10 cellular contexts compared by ENCODE assay signal in genomic region chr2:9769171-9770005, GRCh38.
DNase-seq lines count a peak whose midpoint lies in the region; ATAC-seq and TF ChIP-seq lines count a peak whose summit lies in the region.
"Had no signal": no experiment of that assay in that cellular context is flagged by ENCODE, and none has a peak within 500 bp of the region (broad histone marks: within the 10 kb centered on the region; RNA-seq: fewer than 3 reads in every experiment).

No MANE protein-coding gene starts in this region.

- no peak overlapping the region for H3K4me3 Mint-ChIP-seq in Calu3 (ENCODE audit: low read depth, unreplicated experiment)
- H3K4me3 Mint-ChIP-seq: stimulated activated naive CD8-positive, alpha-beta T cell treated with anti-CD3 and anti-CD28 coated beads, Interleukin-15, Interleukin-2, amounts not matched to agents 100 ng/mL and 50 ng/mL, for 24 hours had no signal

- CTCF ChIA-PET in Calu3 (lab: Charles Lee), result interaction anchor here (0.6 to 1.4 kb wide), 10 partner anchors 24 to 330 kb away, joined by 3 to 10 read pairs (median 4); partner anchors contain the start of gene YWHAQ
- CTCF ChIA-PET in HCT116 (lab: Charles Lee), result interaction anchor here (0.6 to 4.3 kb wide), 15 partner anchors 8 to 666 kb away, joined by 3 to 26 read pairs (median 4); partner anchors contain the start of genes ADAM17 and KLF11

- H3K9me2 ChIP-seq in HCT116 (ENCODE audit: insufficient read depth), result no peaks in the 10 kb centered on the region

- H4K20me1 ChIP-seq in HCT116 (ENCODE audit: insufficient read depth), result no peaks in the 10 kb centered on the region

- H3K4me3 ChIP-seq in HCT116 (replicated peaks in 1 of 2; ENCODE audit: low read depth in 1 of 2, low read length in 2 of 2) (no peak overlapping the region), heart right ventricle (no peak overlapping the region)

- TF ChIP-seq POLR2A in HCT116 (IDR thresholded peaks at IDR 0.05; ENCODE audit: borderline replicate concordance, extremely low read depth, insufficient read depth, insufficient read length), result no peak

- no peaks in the 10 kb centered on the region for H3K9me3 Mint-ChIP-seq in Calu3 (ENCODE audit: low read depth, unreplicated experiment)
- H3K9me3 Mint-ChIP-seq: stimulated activated naive CD8-positive, alpha-beta T cell treated with anti-CD3 and anti-CD28 coated beads, Interleukin-15, Interleukin-2, amounts not matched to agents 100 ng/mL and 50 ng/mL, for 24 hours had no signal

- RAD21 ChIA-PET in HCT116 (lab: Charles Lee; ENCODE audit: low non-redundant PET in 1 of 2, low total read pairs in 2 of 2, uncharacterized antibody in 2 of 2, unreplicated experiment in 2 of 2), result interaction anchor here (0.6 to 0.7 kb wide), 2 partner anchors 57 to 88 kb away, joined by 3 to 5 read pairs; no protein-coding TSS in a partner anchor

- POLR2A ChIA-PET in HCT116 (lab: Charles Lee), result interaction anchor here (0.7 to 1.3 kb wide), 2 partner anchors 138 to 294 kb away, joined by 5 to 6 read pairs; partner anchors contain the start of gene YWHAQ

- ATAC-seq in HCT116 (peak; percentile 37), GM21381 (IDR thresholded peaks at IDR 0.05; ENCODE audit: unreplicated experiment) (no peak), heart right ventricle (no peak), HG03025 (IDR thresholded peaks at IDR 0.05; ENCODE audit: low FRiP score, unreplicated experiment) (no peak)

- BruUV-seq in Calu3 (replicated peaks; lab: Mats Ljungman, UMichigan) (no TSS peak), HCT116 (replicated peaks; lab: Mats Ljungman, UMichigan) (no TSS peak)

- H3K27ac ChIP-seq in HCT116 (ENCODE audit: low read depth, low read length), result no peak overlapping the region
- H3K27ac ChIP-seq in layer of hippocampus (ENCODE audit: low read depth, low read length), result peak overlapping the region; percentile 18
- H3K27ac ChIP-seq in heart right ventricle, result peak overlapping the region in 3 of 10 donors; percentile 6 to 84 (median 82)
- H3K27ac ChIP-seq: neutrophil had no signal

- H3K9ac ChIP-seq in HCT116 (ENCODE audit: low read length), result no peak overlapping the region

- peaks cover 7% of the 10 kb centered on the region for H3K36me3 Mint-ChIP-seq in Calu3 (ENCODE audit: insufficient read depth, unreplicated experiment)

- no peaks in the 10 kb centered on the region for H3K79me2 ChIP-seq in HCT116 (ENCODE audit: insufficient read depth, low read length)

- H3K36me3 ChIP-seq in HCT116 (ENCODE audit: control insufficient read depth in 1 of 2, insufficient read depth in 2 of 2, low read length in 2 of 2) (no peaks in the 10 kb centered on the region), heart right ventricle (no peaks in the 10 kb centered on the region)
- H3K36me3 ChIP-seq: neutrophil had no signal

- H3K4me2 ChIP-seq in HCT116 (ENCODE audit: low read length), result peak overlapping the region; percentile 66

- TF ChIP-seq CTCF in Calu3 (IDR thresholded peaks at IDR 0.05; ENCODE audit: unreplicated experiment) (no peak), HCT116 (IDR thresholded peaks at IDR 0.05 in 2 of 3, conservative IDR thresholded peaks at IDR 0.05 in 1 of 3; ENCODE audit: borderline replicate concordance in 1 of 3, insufficient read depth in 1 of 3, low read depth in 2 of 3, low read length in 2 of 3) (no peak), heart right ventricle (IDR thresholded peaks at IDR 0.05) (no peak)

- peaks cover 17 to 29% of the 10 kb centered on the region in 2 experiments; a peak in 3 of 4 replicates for H3K4me1 ChIP-seq in HCT116 (ENCODE audit: control insufficient read depth in 1 of 2, insufficient read depth in 2 of 2, low read length in 2 of 2)
- peaks cover 15 to 78% (median 38%) of the 10 kb centered on the region in 9 donors for H3K4me1 ChIP-seq in heart right ventricle

- peaks cover 15% of the 10 kb centered on the region for H3K27me3 Mint-ChIP-seq in Calu3 (ENCODE audit: unreplicated experiment)

- no peak for TF ChIP-seq RAD21 in HCT116 (IDR thresholded peaks at IDR 0.05; ENCODE audit: low read depth)

- no peak overlapping the region for H2AFZ ChIP-seq in HCT116 (ENCODE audit: low read depth, low read length, poor library complexity, severe bottlenecking)

- H3K9me3 ChIP-seq in HCT116 (ENCODE audit: control insufficient read depth in 1 of 2, insufficient read depth in 1 of 2, low read depth in 1 of 2, low read length in 2 of 2) (no peaks in the 10 kb centered on the region), heart right ventricle (no peaks in the 10 kb centered on the region)
- H3K9me3 ChIP-seq: neutrophil had no signal

- DNase-seq in Calu3 (peak; percentile 39), HCT116 (ENCODE audit: low read depth, low spot score) (no peak), SW480 (ENCODE audit: low spot score) (peak; percentile 91), T-helper 9 cell (no peak), heart right ventricle (no peak)

- 82 to 86% methylated on average over 19 of the region's 19 CpGs for WGBS in heart right ventricle, 2 donors

- peaks cover 26% of the 10 kb centered on the region for H3K4me1 Mint-ChIP-seq in Calu3 (ENCODE audit: low read depth, unreplicated experiment)

- intact Hi-C loops in Calu3 (cut with micrococcal nuclease; ENCODE audit: unreplicated experiment), result loop anchor here (1.0 kb wide), 1 partner anchor 279 kb away; no protein-coding TSS in a partner anchor
- intact Hi-C loops in HCT116 (cut with micrococcal nuclease), result loop anchor here (10.0 kb wide), 1 partner anchor 665 kb away; no protein-coding TSS in a partner anchor
- intact Hi-C loops in heart right ventricle (cut with DNase I), result loop anchor here in 5 of 10 donors (5.0 to 10.0 kb wide), 4 partner anchors 132 to 295 kb away; partner anchors contain the start of genes ADAM17 (in 3 of the 5), IAH1 (in 1 of the 5) and YWHAQ (in 1 of the 5)

- H3K27me3 ChIP-seq in HCT116 (ENCODE audit: insufficient read depth, low read length) (no peaks in the 10 kb centered on the region), layer of hippocampus (ENCODE audit: control insufficient read depth, insufficient read depth, low read length) (no peaks in the 10 kb centered on the region), heart right ventricle (no peaks in the 10 kb centered on the region)
- H3K27me3 ChIP-seq: neutrophil had no signal

- H3K27ac Mint-ChIP-seq in Calu3 (ENCODE audit: unreplicated experiment), result no peak overlapping the region
- H3K27ac Mint-ChIP-seq: stimulated activated naive CD8-positive, alpha-beta T cell treated with anti-CD3 and anti-CD28 coated beads, Interleukin-15, Interleukin-2, amounts not matched to agents 100 ng/mL and 50 ng/mL, for 24 hours had no signal

TF ChIP-seq in HCT116, 20 proteins besides CTCF, POLR2A, EP300 and RAD21:
- TF ChIP-seq TCF7L2 (IDR thresholded peaks at IDR 0.05; ENCODE audit: borderline replicate concordance, extremely low read depth, insufficient read depth, insufficient read length) (no peak), SIN3A (IDR thresholded peaks at IDR 0.05; ENCODE audit: low read depth) (no peak), ZFX (IDR thresholded peaks at IDR 0.05) (no peak), EZH2phosphoT487 (IDR thresholded peaks at IDR 0.05; ENCODE audit: borderline replicate concordance) (no peak), ATF3 (IDR thresholded peaks at IDR 0.05) (no peak), EGR1 (IDR thresholded peaks at IDR 0.05; ENCODE audit: low read depth) (peak; percentile 94)

Comparison
In these comparisons a context has a peak if more than half of its experiments do, and no peak if none do; other contexts are left out.
1. DNase-seq: peak in Calu3 (single experiment) and SW480 (single experiment); none in HCT116 (single experiment), T-helper 9 cell (single experiment) and heart right ventricle (0 of 2).